In the genomic region with DNA sequence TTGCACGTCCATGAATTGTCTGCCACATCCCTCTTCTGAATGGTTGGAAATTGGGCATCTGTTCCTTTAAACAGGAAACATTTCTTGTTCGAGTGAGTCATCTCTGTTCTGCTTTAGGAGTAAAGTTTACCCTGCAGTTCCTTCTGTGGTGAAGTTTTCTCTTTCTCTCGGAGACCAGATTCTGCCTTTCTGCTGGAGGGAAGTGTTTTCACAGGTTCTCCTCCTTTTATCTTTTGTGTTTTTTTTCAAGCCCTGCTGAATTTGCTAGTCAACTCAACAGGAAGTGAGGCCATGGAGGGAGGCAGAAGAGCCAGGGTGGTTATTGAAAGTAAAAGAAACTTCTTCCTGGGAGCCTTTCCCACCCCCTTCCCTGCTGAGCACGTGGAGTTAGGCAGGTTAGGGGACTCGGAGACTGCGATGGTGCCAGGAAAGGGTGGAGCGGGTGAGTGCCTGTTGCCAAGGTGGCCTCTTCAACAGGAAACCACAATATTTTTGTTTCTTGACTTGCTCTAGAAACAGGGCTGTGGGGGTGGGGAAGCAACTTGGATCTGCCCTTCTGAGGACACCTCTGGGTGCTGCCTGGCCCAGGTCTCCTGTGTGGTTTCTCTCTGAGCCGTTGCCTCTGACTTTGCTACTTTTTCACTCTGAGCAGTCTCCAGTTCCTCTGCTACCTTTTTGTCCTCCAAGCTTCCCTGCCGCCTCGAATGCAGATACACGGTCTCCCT, we compare ENCODE assay signal across 8 cellular contexts. TPM values are rescaled to one million over a fixed set of nuclear protein-coding genes. Genes with fewer than 3 reads are reported as not detected.
DNase-seq lines count a peak whose midpoint lies in the region; ATAC-seq, FAIRE-seq and TF ChIP-seq lines count a peak whose summit lies in the region.

No MANE protein-coding gene starts in this region.

- H3K27me3 Mint-ChIP-seq in activated CD8-positive, alpha-beta memory T cell treated with anti-CD3 and anti-CD28 coated beads, Interleukin-2, amount 10 ng/mL, durations not matched to agents 7 days and 5 days, result no peaks in the 10 kb centered on the region

- peaks cover 10% of the 10 kb centered on the region for H3K79me2 ChIP-seq in endothelial cell of umbilical vein (ENCODE audit: control insufficient read depth, insufficient read depth, low read length)

- ATAC-seq in HG03045 (IDR thresholded peaks at IDR 0.05; ENCODE audit: unreplicated experiment), result peak; percentile 56
- ATAC-seq in activated CD8-positive, alpha-beta memory T cell treated with anti-CD3 and anti-CD28 coated beads, Interleukin-2, amount 10 ng/mL, durations not matched to agents 7 days and 5 days, result peak; percentile 65

- no peaks in the 10 kb centered on the region for H3K9me3 Mint-ChIP-seq in activated CD8-positive, alpha-beta memory T cell treated with anti-CD3 and anti-CD28 coated beads, Interleukin-2, amount 10 ng/mL, durations not matched to agents 7 days and 5 days (ENCODE audit: low read depth)

- H3K36me3 Mint-ChIP-seq in activated CD8-positive, alpha-beta memory T cell treated with anti-CD3 and anti-CD28 coated beads, Interleukin-2, amount 10 ng/mL, durations not matched to agents 7 days and 5 days, result peaks cover 43% of the 10 kb centered on the region

- no peaks in the 10 kb centered on the region for H3K9me1 ChIP-seq in endothelial cell of umbilical vein (replicated peaks; ENCODE audit: control insufficient read depth, extremely low read depth, insufficient read depth, low read length)

- no peaks in the 10 kb centered on the region for H4K20me1 ChIP-seq in endothelial cell of umbilical vein (replicated peaks; ENCODE audit: control insufficient read depth, extremely low read depth, insufficient read depth, low read length)

- H3K4me3 ChIP-seq in endothelial cell of umbilical vein (replicated peaks in 1 of 3; ENCODE audit: insufficient read depth in 1 of 3, low read depth in 1 of 3, low read length in 3 of 3), result peak overlapping the region; percentile 43 to 80 (median 78)
- peak overlapping the region; percentile 75 to 87 for H3K4me3 ChIP-seq in muscle layer of colon (ENCODE audit: low read depth in 1 of 2, low read length in 2 of 2)

- H3K4me1 ChIP-seq in endothelial cell of umbilical vein (ENCODE audit: control insufficient read depth, extremely low read depth, insufficient read depth, low read length) (peaks cover 30% of the 10 kb centered on the region), muscle layer of colon (ENCODE audit: insufficient read depth, low read length) (peaks cover 23% of the 10 kb centered on the region)

- peak; percentile 90 for FAIRE-seq in endothelial cell of umbilical vein (lab: Jason Lieb, UNC)

- DNase-seq in NCI-H1417 (lab: John Stamatoyannopoulos, UW), result peak; percentile 50 to 66 (median 56)
- DNase-seq in NCI-H1417 treated with DMSO at 0.1 percent for 48 hours (lab: John Stamatoyannopoulos, UW), result no peak
- DNase-seq in NK-92 treated with Interleukin-12 subunit alpha and Interleukin-12 subunit beta, amount 100 ng/mL, for 24 hours (lab: John Stamatoyannopoulos, UW), result peak; percentile 92
- peak; percentile 98 for DNase-seq in activated CD8-positive, alpha-beta memory T cell treated with anti-CD3 and anti-CD28 coated beads, Interleukin-2, amount 10 ng/mL, durations not matched to agents 7 days and 5 days
- DNase-seq in endothelial cell of umbilical vein (ENCODE audit: low read depth, low spot score), result peak; percentile 84
- peak; percentile 74 to 95 for DNase-seq in stimulated activated CD8-positive, alpha-beta memory T cell treated with anti-CD3 and anti-CD28 coated beads, Interleukin-7, amount 100 ng/mL, for 48 hours (ENCODE audit: extremely low read depth in 1 of 2, low read depth in 1 of 2)

- peak overlapping the region; percentile 83 for H3K4me3 Mint-ChIP-seq in activated CD8-positive, alpha-beta memory T cell treated with anti-CD3 and anti-CD28 coated beads, Interleukin-2, amount 10 ng/mL, durations not matched to agents 7 days and 5 days

- BruUV-seq in endothelial cell of umbilical vein (replicated peaks; lab: Mats Ljungman, UMichigan), result TSS peak; percentile 97

- CTCF ChIA-PET in activated CD8-positive, alpha-beta memory T cell treated with anti-CD3 and anti-CD28 coated beads, Interleukin-2, amount 10 ng/mL, durations not matched to agents 7 days and 5 days (lab: Charles Lee), result interaction anchor here (0.8 to 5.5 kb wide), 4 partner anchors 21 to 141 kb away, joined by 5 to 28 read pairs (median 12); partner anchors contain the start of gene CFLAR
- CTCF ChIA-PET in endothelial cell of umbilical vein (lab: Charles Lee), result interaction anchor here (1.2 to 1.3 kb wide), 2 partner anchors 16 to 26 kb away, joined by 3 read pairs; no protein-coding TSS in a partner anchor

- peak overlapping the region; percentile 92 for H3K4me2 ChIP-seq in endothelial cell of umbilical vein (ENCODE audit: insufficient read depth, low read length)

- POLR2A ChIA-PET in endothelial cell of umbilical vein (lab: Charles Lee), result no interaction called here

- peak overlapping the region; percentile 98 for H3K27ac Mint-ChIP-seq in activated CD8-positive, alpha-beta memory T cell treated with anti-CD3 and anti-CD28 coated beads, Interleukin-2, amount 10 ng/mL, durations not matched to agents 7 days and 5 days

- dilution Hi-C loops in endothelial cell of umbilical vein (cut with MboI; ENCODE audit: extremely low pct_ligation_motif_present, low sequenced_read_pairs), result no loop called here

- intact Hi-C loops in endothelial cell of umbilical vein (cut with micrococcal nuclease), result loop anchor here (1.0 to 5.0 kb wide), 5 partner anchors 22 to 439 kb away; partner anchors contain the start of genes MPP4, STRADB and TRAK2

- H3K9me3 ChIP-seq in endothelial cell of umbilical vein (replicated peaks; ENCODE audit: control insufficient read depth, insufficient read depth, low read length) (no peaks in the 10 kb centered on the region), muscle layer of colon (ENCODE audit: low read length) (no peaks in the 10 kb centered on the region)

- no peak for TF ChIP-seq CTCF in endothelial cell of umbilical vein (IDR thresholded peaks at IDR 0.05; ENCODE audit: extremely low read depth in 1 of 2, insufficient read depth in 1 of 2, low read depth in 1 of 2, low read length in 2 of 2)

- H3K36me3 ChIP-seq in endothelial cell of umbilical vein (ENCODE audit: control insufficient read depth in 2 of 2, extremely low read depth in 1 of 2, insufficient read depth in 2 of 2, low read length in 2 of 2), result no peaks in the 10 kb centered on the region
- H3K36me3 ChIP-seq in muscle layer of colon (ENCODE audit: insufficient read depth, low read length), result no peaks in the 10 kb centered on the region

- H3K9ac ChIP-seq in endothelial cell of umbilical vein (replicated peaks; ENCODE audit: extremely low read depth, insufficient read depth, low read length), result peak overlapping the region; percentile 96
- H3K9ac ChIP-seq in muscle layer of colon (ENCODE audit: low read length), result peak overlapping the region; percentile 75

- peaks cover 66% of the 10 kb centered on the region for H3K4me1 Mint-ChIP-seq in activated CD8-positive, alpha-beta memory T cell treated with anti-CD3 and anti-CD28 coated beads, Interleukin-2, amount 10 ng/mL, durations not matched to agents 7 days and 5 days

- no peaks in the 10 kb centered on the region for H3K27me3 ChIP-seq in endothelial cell of umbilical vein (ENCODE audit: control insufficient read depth in 2 of 2, insufficient read depth in 2 of 2, low read length in 2 of 2)
- H3K27me3 ChIP-seq in muscle layer of colon (ENCODE audit: control insufficient read depth in 1 of 2, insufficient read depth in 2 of 2, low read length in 2 of 2), result no peaks in the 10 kb centered on the region

- peak overlapping the region; percentile 89 for H2AFZ ChIP-seq in endothelial cell of umbilical vein (ENCODE audit: low read depth, low read length)

- H3K27ac ChIP-seq in endothelial cell of umbilical vein (ENCODE audit: insufficient read depth, low read depth, low read length), result peak overlapping the region; percentile 98
- peak overlapping the region; percentile 64 for H3K27ac ChIP-seq in muscle layer of colon (ENCODE audit: low read depth, low read length)

- TF ChIP-seq POLR2A in endothelial cell of umbilical vein (IDR thresholded peaks at IDR 0.05; ENCODE audit: low read depth, low read length), result peak; percentile 31

TF ChIP-seq in endothelial cell of umbilical vein, 7 proteins besides CTCF, POLR2A, EP300 and RAD21:
- TF ChIP-seq EZH2 (IDR thresholded peaks at IDR 0.05; ENCODE audit: borderline replicate concordance, low read depth, low read length, severe bottlenecking) (no peak), JUN (IDR thresholded peaks at IDR 0.05; ENCODE audit: borderline replicate concordance, insufficient read depth, insufficient read length, low read depth) (peak; percentile 80), MAX (IDR thresholded peaks at IDR 0.05; ENCODE audit: insufficient read depth, insufficient read length) (peak; percentile 83), MYC (IDR thresholded peaks at IDR 0.05; ENCODE audit: low read depth, low read length) (peak; percentile 94), POLR2AphosphoS5 (IDR thresholded peaks at IDR 0.05; ENCODE audit: insufficient read depth, low read depth, low read length) (peak; percentile 52), FOS (IDR thresholded peaks at IDR 0.05; ENCODE audit: borderline replicate concordance, insufficient read depth, low read length) (peak; percentile 92), GATA2 (IDR thresholded peaks at IDR 0.05; ENCODE audit: insufficient read depth, insufficient read length, low read depth, low read length) (no peak)

RNA-seq across cellular contexts. Expression of gene CASP8, which starts 2.2 kb away (rescaled TPM):
- 10 to 100 TPM; 77.3 to 90.0 TPM for total RNA-seq in activated CD8-positive, alpha-beta memory T cell treated with anti-CD3 and anti-CD28 coated beads, Interleukin-2, amount 10 ng/mL, durations not matched to agents 7 days and 5 days
- 5.8 and 8.8 TPM in 2 replicates for total RNA-seq in endothelial cell of umbilical vein
- 3.5 and 5.3 TPM in 2 replicates for polyA plus RNA-seq in endothelial cell of umbilical vein
- polyA plus RNA-seq in endothelial cell of umbilical vein (2011; cell fraction: cytosol; rRNA removed), result 4.4 and 9.6 TPM in 2 replicates
- polyA plus RNA-seq in endothelial cell of umbilical vein (2011; cell fraction: nucleus; rRNA removed), result 17.3 and 17.7 TPM in 2 replicates
- polyA plus RNA-seq in endothelial cell of umbilical vein (2012), result 7.0 and 9.0 TPM in 2 replicates
- polyA minus RNA-seq in endothelial cell of umbilical vein, result 1.6 and 4.6 TPM in 2 replicates
- polyA minus RNA-seq in endothelial cell of umbilical vein (2011; cell fraction: cytosol; rRNA and poly(A)+ RNA removed), result 10.7 TPM
- 3.8 and 4.2 TPM in 2 replicates for polyA minus RNA-seq in endothelial cell of umbilical vein (2011; cell fraction: nucleus; rRNA and poly(A)+ RNA removed)
